ENCODE assay signal across 9 cellular contexts in genomic region chr12:85280138-85280983, GRCh38. TPM values are rescaled to one million over a fixed set of nuclear protein-coding genes. Genes with fewer than 3 reads are reported as not detected.
DNase-seq lines count a peak whose midpoint lies in the region; ATAC-seq and TF ChIP-seq lines count a peak whose summit lies in the region.
"Had no signal": no experiment of that assay in that cellular context is flagged by ENCODE, and none has a peak within 500 bp of the region (broad histone marks: within the 10 kb centered on the region; RNA-seq: fewer than 3 reads in every experiment).

TSS of gene ALX1 (plus strand) at chr12:85280220. CDS start at chr12:85280262, 42 bp downstream.

- no peak within 1 kb of the TSS for H3K27ac ChIP-seq in urinary bladder (ENCODE audit: low read depth)

- POLR2A ChIA-PET in BJ (lab: Charles Lee), result no interaction called here

- 1 to 4% methylated on average over 51 to 53 of the region's 53 CpGs for WGBS in lower leg skin, 2 donors
- WGBS in urinary bladder, result 2% methylated on average over 53 of the region's 53 CpGs

- peak within 1 kb of the TSS; percentile 99 for H3K27ac Mint-ChIP-seq in chondrocyte (ENCODE audit: unreplicated experiment)

- no peak for ATAC-seq in HG03097 (IDR thresholded peaks at IDR 0.05; ENCODE audit: low FRiP score, unreplicated experiment)

- H3K36me3 ChIP-seq in BJ (ENCODE audit: control insufficient read depth, insufficient read depth, low read length) (no peaks in the 10 kb centered on the region), urinary bladder (ENCODE audit: insufficient read depth) (no peaks in the 10 kb centered on the region)

- DNase-seq in BJ (ENCODE audit: low read depth), result no peak
- peak; percentile 31 for DNase-seq in GM20000 (ENCODE audit: low spot score)
- peak; percentile 63 for DNase-seq in NCI-H510A (lab: John Stamatoyannopoulos, UW)
- DNase-seq in chondrocyte (ENCODE audit: low spot score), result peak; percentile 92
- DNase-seq in lower leg skin (ENCODE audit: low spot score in 2 of 2), result peak in 1 of 2 donors; percentile 87
- DNase-seq in LoVo (ENCODE audit: low spot score), result no peak

- H3K4me1 Mint-ChIP-seq in chondrocyte (ENCODE audit: low read depth), result peaks cover 25% of the 10 kb centered on the region

- peak within 1 kb of the TSS; percentile 98 for H3K4me3 Mint-ChIP-seq in chondrocyte (ENCODE audit: unreplicated experiment)

- no peaks in the 10 kb centered on the region for H3K4me1 ChIP-seq in urinary bladder (ENCODE audit: insufficient read depth)

- peaks cover 22% of the 10 kb centered on the region for H3K27me3 ChIP-seq in BJ (ENCODE audit: control insufficient read depth, insufficient read depth, low read length)

- H3K4me3 ChIP-seq in BJ (ENCODE audit: low read depth, low read length) (peak within 1 kb of the TSS; percentile 43), lower leg skin (ENCODE audit: low read depth, poor library complexity, severe bottlenecking) (peak within 1 kb of the TSS; percentile 36), urinary bladder (ENCODE audit: low read depth, low read length) (peak within 1 kb of the TSS; percentile 23)

- intact Hi-C loops in lower leg skin (cut with DNase I; ENCODE audit: low total_unique reads), result no loop called here

- TF ChIP-seq POLR2A in lower leg skin (IDR thresholded peaks at IDR 0.05), result no peak

- TF ChIP-seq CTCF in BJ (IDR thresholded peaks at IDR 0.05; ENCODE audit: insufficient read depth, low read depth, low read length), result no peak
- no peak for TF ChIP-seq CTCF in GM20000 (IDR thresholded peaks at IDR 0.05; ENCODE audit: extremely low read depth, missing control alignments)
- peak; percentile 46 for TF ChIP-seq CTCF in chondrocyte (IDR thresholded peaks at IDR 0.05)
- no peak for TF ChIP-seq CTCF in lower leg skin (IDR thresholded peaks at IDR 0.05)

- CTCF ChIA-PET in BJ (lab: Yijun Ruan, JAX), result no interaction called here

- H3K9me3 Mint-ChIP-seq in chondrocyte (ENCODE audit: low read depth), result peaks cover 5% of the 10 kb centered on the region

- no peaks in the 10 kb centered on the region for H3K36me3 Mint-ChIP-seq in chondrocyte (ENCODE audit: low read depth)

- H3K27me3 Mint-ChIP-seq in chondrocyte (ENCODE audit: low read depth), result peaks cover 42% of the 10 kb centered on the region

RNA-seq across cellular contexts. Expression of gene ALX1, which starts in this region (rescaled TPM):
- polyA plus RNA-seq in BJ (2011; rRNA removed) (not detected in 2 replicates), urinary bladder (0.24 TPM)
- polyA minus RNA-seq in BJ (2011; rRNA and poly(A)+ RNA removed), result not detected in 2 replicates
- total RNA-seq in chondrocyte (1.4 to 3.3 TPM (median 3.2 TPM) in 3 replicates), lower leg skin (1 to 10 TPM in 3 of 4 donors, under 1 TPM in 1; 0.61 to 1.4 (median 1.1) TPM), urinary bladder (1.1 TPM)
- total RNA-seq: mononuclear cell had no signal

Comparison
In these comparisons a context has a peak if more than half of its experiments do, and no peak if none do; other contexts are left out.
1. DNase-seq: peak in GM20000 (single experiment), NCI-H510A (single experiment) and chondrocyte (single experiment); none in BJ (single experiment) and LoVo (single experiment).
2. Peak in every context shown above with its lines, with median percentiles within 50 percentile points of each other: H3K4me3 ChIP-seq.